Comparison of ENCODE assay signal across 19 cellular contexts in the genomic region with DNA sequence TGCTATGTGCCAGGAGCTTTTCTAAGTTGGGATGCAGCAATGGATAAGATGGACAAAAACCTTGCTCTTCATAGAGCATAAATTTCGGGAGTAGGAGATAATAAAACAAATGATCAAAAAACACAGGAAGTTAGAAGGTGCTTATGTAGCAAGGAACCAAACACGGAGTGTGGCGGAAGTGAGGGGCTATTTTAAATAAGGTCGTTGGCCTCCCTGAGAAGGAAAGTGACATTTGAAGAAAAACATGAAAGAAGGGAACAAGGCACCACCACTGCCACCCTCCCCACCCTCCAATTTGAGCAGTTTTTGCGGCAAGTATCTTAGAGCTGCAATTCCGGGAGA. TPM values are rescaled to one million over a fixed set of nuclear protein-coding genes. Genes with fewer than 3 reads are reported as not detected.
A peak's percentile ranks its signal among the peaks of the same experiment; 100 is the strongest.
DNase-seq lines count a peak whose midpoint lies in the region; ATAC-seq, FAIRE-seq and TF ChIP-seq lines count a peak whose summit lies in the region.
"Had no signal": no experiment of that assay in that cellular context is flagged by ENCODE, and none has a peak within 500 bp of the region (broad histone marks: within the 10 kb centered on the region; RNA-seq: fewer than 3 reads in every experiment).

No MANE protein-coding gene starts in this region.

- H3K9me3 Mint-ChIP-seq in activated naive CD4-positive, alpha-beta T cell treated with anti-CD3 and anti-CD28 coated beads, Interleukin-2, amount 10 ng/mL, durations not matched to agents 7 days and 5 days, result no peaks in the 10 kb centered on the region
- H3K9me3 Mint-ChIP-seq in stimulated activated naive B cell treated with anti-CD40 and anti-IgM and Interleukin-4, amounts not matched to agents 10 μg/mL and 1 μg/mL and 100 μg/mL, for 72 hours, result peaks cover 4% of the 10 kb centered on the region in 2 donors

- no peak overlapping the region for H3K23ac ChIP-seq in H1 (ENCODE audit: insufficient read length)

- H3K27ac ChIP-seq in SU-DHL-6 (ENCODE audit: low read depth, low read length) (no peak overlapping the region), H1 (ENCODE audit: low read depth, low read length) (no peak overlapping the region)
- H3K27ac ChIP-seq: adrenal gland, psoas muscle, upper lobe of right lung had no signal

- H3K27me3 ChIP-seq in SU-DHL-6 (ENCODE audit: low read length) (no peaks in the 10 kb centered on the region; the same call in none of the 2 replicates), H1 (replicated peaks in 1 of 4; ENCODE audit: control insufficient read depth in 3 of 4, extremely low read depth in 1 of 4, insufficient read depth in 3 of 4, low read length in 3 of 4) (peaks cover 67 to 77% (median 70%) of the 10 kb centered on the region in 4 experiments)

- no peaks in the 10 kb centered on the region for H3K9me2 ChIP-seq in SU-DHL-6 (replicated peaks; ENCODE audit: insufficient read depth, low read length)

- peaks cover 5% of the 10 kb centered on the region; the same call in 1 of the 2 replicates for H3K23me2 ChIP-seq in H1 (ENCODE audit: low read depth, low read length)

- H2BK5ac ChIP-seq in H1 (ENCODE audit: low read depth, low read length), result no peak overlapping the region

- CTCF ChIA-PET in activated naive CD4-positive, alpha-beta T cell treated with anti-CD3 and anti-CD28 coated beads, Interleukin-2, amount 10 ng/mL, durations not matched to agents 7 days and 5 days (lab: Charles Lee), result interaction anchor here (0.6 to 3.3 kb wide), 2 partner anchors 17 to 37 kb away, joined by 3 to 14 read pairs; no protein-coding TSS in a partner anchor
- CTCF ChIA-PET in H1 (lab: Charles Lee; ENCODE audit: partially characterized antibody), result interaction anchor here (0.7 to 14.1 kb wide), 8 partner anchors 10 to 969 kb away, joined by 3 to 154 read pairs (median 4); no protein-coding TSS in a partner anchor

- no peaks in the 10 kb centered on the region for H4K20me1 ChIP-seq in SU-DHL-6 (ENCODE audit: low read depth, low read length)
- H4K20me1 ChIP-seq in H1 (replicated peaks in 1 of 2; ENCODE audit: control insufficient read depth in 1 of 2, insufficient read depth in 2 of 2, low read length in 2 of 2), result peaks cover 17 to 27% of the 10 kb centered on the region in 2 experiments

- H2BK12ac ChIP-seq in H1 (ENCODE audit: low read depth, low read length), result no peak overlapping the region

- no peak overlapping the region for H2AK5ac ChIP-seq in H1 (ENCODE audit: low read depth, low read length)

- H2BK120ac ChIP-seq in H1 (replicated peaks; ENCODE audit: low read depth, low read length), result no peak overlapping the region

- POLR2A ChIA-PET in H1 (lab: Charles Lee; ENCODE audit: partially characterized antibody), result interaction anchor here (0.9 kb wide), 1 partner anchor 33 kb away, joined by 3 read pairs; no protein-coding TSS in a partner anchor

- H4K91ac ChIP-seq in H1 (replicated peaks; ENCODE audit: insufficient read length, low read length), result no peak overlapping the region

- no peaks in the 10 kb centered on the region for H3K79me2 ChIP-seq in SU-DHL-6 (ENCODE audit: insufficient read depth, low read length)
- no peaks in the 10 kb centered on the region for H3K79me2 ChIP-seq in H1 (ENCODE audit: control insufficient read depth in 1 of 2, insufficient read depth in 2 of 2, low read length in 2 of 2)

- H3K27me3 Mint-ChIP-seq in activated naive CD4-positive, alpha-beta T cell treated with anti-CD3 and anti-CD28 coated beads, Interleukin-2, amount 10 ng/mL, durations not matched to agents 7 days and 5 days, result peaks cover 87% of the 10 kb centered on the region
- H3K27me3 Mint-ChIP-seq in stimulated activated naive B cell treated with anti-CD40 and anti-IgM and Interleukin-4, amounts not matched to agents 10 μg/mL and 1 μg/mL and 100 μg/mL, for 72 hours, result peaks cover 63 to 71% of the 10 kb centered on the region in 2 donors

- H3K36me3 Mint-ChIP-seq in activated naive CD4-positive, alpha-beta T cell treated with anti-CD3 and anti-CD28 coated beads, Interleukin-2, amount 10 ng/mL, durations not matched to agents 7 days and 5 days, result peaks cover 12% of the 10 kb centered on the region
- peaks cover 0 to 2% of the 10 kb centered on the region in 2 donors for H3K36me3 Mint-ChIP-seq in stimulated activated naive B cell treated with anti-CD40 and anti-IgM and Interleukin-4, amounts not matched to agents 10 μg/mL and 1 μg/mL and 100 μg/mL, for 72 hours

- H3K4me3 ChIP-seq in SU-DHL-6 (ENCODE audit: insufficient read depth, low read length, poor library complexity, severe bottlenecking) (no peak overlapping the region), H1 (ENCODE audit: extremely low read depth in 1 of 4, insufficient read depth in 2 of 4, low read depth in 3 of 4, low read length in 4 of 4) (peak overlapping the region in 1 of 4 experiments; percentile 54; a peak in 2 of 8 replicates)
- H3K4me3 ChIP-seq: adrenal gland had no signal

- no peak for TF ChIP-seq POLR2A in H1 (IDR thresholded peaks at IDR 0.05; ENCODE audit: control extremely low read depth in 1 of 2, low read depth in 2 of 2, low read length in 2 of 2)

- H3K4ac ChIP-seq in H1 (replicated peaks; ENCODE audit: insufficient read length, low read depth, low read length), result no peak overlapping the region

- no peak overlapping the region for H2BK15ac ChIP-seq in H1 (ENCODE audit: low read length)

- H3K79me1 ChIP-seq in H1 (ENCODE audit: low read depth, low read length), result no peaks in the 10 kb centered on the region

- H3K4me1 Mint-ChIP-seq in activated naive CD4-positive, alpha-beta T cell treated with anti-CD3 and anti-CD28 coated beads, Interleukin-2, amount 10 ng/mL, durations not matched to agents 7 days and 5 days, result peaks cover 35% of the 10 kb centered on the region
- H3K4me1 Mint-ChIP-seq in stimulated activated naive B cell treated with anti-CD40 and anti-IgM and Interleukin-4, amounts not matched to agents 10 μg/mL and 1 μg/mL and 100 μg/mL, for 72 hours, result peaks cover 38 to 43% of the 10 kb centered on the region in 2 donors

- DNase-seq in activated naive CD4-positive, alpha-beta T cell treated with anti-CD3 and anti-CD28 coated beads, Interleukin-2, amount 10 ng/mL, durations not matched to agents 7 days and 5 days, result peak; percentile 28
- DNase-seq in activated naive CD4-positive, alpha-beta T cell treated with Interleukin-2 at 50 U/mL for 16 hours, result no peak
- no peak for DNase-seq in H1 (ENCODE audit: low read depth in 1 of 2, low spot score in 2 of 2)
- no peak for DNase-seq in stimulated activated naive B cell treated with anti-CD40 and anti-IgM and Interleukin-4, amounts not matched to agents 10 μg/mL and 1 μg/mL and 100 μg/mL, for 72 hours
- DNase-seq in COLO668 (lab: John Stamatoyannopoulos, UW; ENCODE audit: unreplicated experiment), result no peak
- DNase-seq in GM19238 (ENCODE audit: insufficient read length, low spot score), result no peak
- DNase-seq: adrenal gland, erythroblast, left cardiac atrium, NCI-H1092 treated with DMSO at 0.1 percent for 48 hours, NCI-H446 treated with DMSO at 0.1 percent for 48 hours, psoas muscle, upper lobe of right lung had no signal

- H3K36me3 ChIP-seq in SU-DHL-6 (ENCODE audit: low read length) (no peaks in the 10 kb centered on the region), H1 (ENCODE audit: control insufficient read depth in 2 of 4, insufficient read depth in 4 of 4, low read length in 3 of 4) (peaks cover 0 to 4% (median 0%) of the 10 kb centered on the region in 4 experiments; a peak in 1 of 8 replicates)
- H3K36me3 ChIP-seq: adrenal gland, upper lobe of right lung had no signal

- TF ChIP-seq CTCF in SU-DHL-6 (IDR thresholded peaks at IDR 0.05; ENCODE audit: insufficient read depth, low read length, poor library complexity, severe bottlenecking) (no peak), H1 (IDR thresholded peaks at IDR 0.05; ENCODE audit: control extremely low read depth in 1 of 3, insufficient read depth in 1 of 3, low read depth in 1 of 3, low read length in 3 of 3) (no peak)

- no peak overlapping the region for H4K5ac ChIP-seq in H1 (ENCODE audit: insufficient read length, low read depth, low read length)

- H3K9me3 ChIP-seq in SU-DHL-6 (ENCODE audit: insufficient read depth, low read length), result no peaks in the 10 kb centered on the region
- no peaks in the 10 kb centered on the region for H3K9me3 ChIP-seq in H1 (ENCODE audit: insufficient read depth in 2 of 2, low read depth in 1 of 2, low read length in 1 of 2)
- H3K9me3 ChIP-seq: adrenal gland, psoas muscle, upper lobe of right lung had no signal

- ATAC-seq in stimulated activated naive B cell treated with anti-CD40 and anti-IgM and Interleukin-4, amounts not matched to agents 10 μg/mL and 1 μg/mL and 100 μg/mL, for 72 hours (replicated peaks), result no peak
- no peak for ATAC-seq in GM21723 (IDR thresholded peaks at IDR 0.05; ENCODE audit: unreplicated experiment)
- ATAC-seq: left cardiac atrium, psoas muscle, upper lobe of right lung had no signal

- no peak for TF ChIP-seq EP300 in H1 (IDR thresholded peaks at IDR 0.05; ENCODE audit: borderline replicate concordance in 1 of 2, low read depth in 2 of 2, low read length in 2 of 2)

- H3K18ac ChIP-seq in H1 (ENCODE audit: extremely low read depth, low read length), result no peak overlapping the region

- peak overlapping the region; percentile 53 for H3K9ac ChIP-seq in SU-DHL-6 (ENCODE audit: low read length)
- no peak overlapping the region for H3K9ac ChIP-seq in H1 (replicated peaks in 1 of 4; ENCODE audit: extremely low read depth in 1 of 4, low read depth in 3 of 4, low read length in 3 of 4)

- H3K56ac ChIP-seq in H1 (replicated peaks; ENCODE audit: insufficient read length, low read depth, low read length), result no peak overlapping the region

- TF ChIP-seq RAD21 in H1 (IDR thresholded peaks at IDR 0.05 in 1 of 2, conservative IDR thresholded peaks at IDR 0.05 in 1 of 2; ENCODE audit: low read depth in 2 of 2, low read length in 2 of 2), result no peak

- H3K27ac Mint-ChIP-seq in activated naive CD4-positive, alpha-beta T cell treated with anti-CD3 and anti-CD28 coated beads, Interleukin-2, amount 10 ng/mL, durations not matched to agents 7 days and 5 days, result peak overlapping the region; percentile 71
- H3K27ac Mint-ChIP-seq in stimulated activated naive B cell treated with anti-CD40 and anti-IgM and Interleukin-4, amounts not matched to agents 10 μg/mL and 1 μg/mL and 100 μg/mL, for 72 hours, result peak overlapping the region; percentile 38

- H3K4me1 ChIP-seq in H1 (replicated peaks in 1 of 4; ENCODE audit: control insufficient read depth in 3 of 4, insufficient read depth in 4 of 4, low read length in 3 of 4), result peaks cover 5 to 31% (median 20%) of the 10 kb centered on the region in 4 experiments

- FAIRE-seq in H1 (lab: Jason Lieb, UNC), result no peak
- FAIRE-seq: colon had no signal

- WGBS in H1 (ENCODE audit: extremely low coverage in 1 of 2, insufficient coverage in 1 of 2, insufficient read length in 1 of 2, insufficient replicate concordance in 2 of 2, low coverage in 1 of 2, low lambda C conversion rate in 2 of 2, missing lambda C conversion rate in 1 of 2), 2 experiments, result 28% methylated on average over 6 of the region's 6 CpGs; no CpG with 5 or more reads in 1 of the 2 experiments

- no peaks in the 10 kb centered on the region for H3F3A ChIP-seq in SU-DHL-6 (ENCODE audit: insufficient read depth)

- H3K14ac ChIP-seq in H1 (ENCODE audit: insufficient read length), result no peak overlapping the region

- H3K4me3 Mint-ChIP-seq in activated naive CD4-positive, alpha-beta T cell treated with anti-CD3 and anti-CD28 coated beads, Interleukin-2, amount 10 ng/mL, durations not matched to agents 7 days and 5 days, result peak overlapping the region; percentile 59
- H3K4me3 Mint-ChIP-seq in stimulated activated naive B cell treated with anti-CD40 and anti-IgM and Interleukin-4, amounts not matched to agents 10 μg/mL and 1 μg/mL and 100 μg/mL, for 72 hours, result peak overlapping the region; percentile 64 to 76

- no peak overlapping the region for H4K8ac ChIP-seq in H1 (ENCODE audit: extremely low read depth, insufficient read depth, low read length)

- H2AFZ ChIP-seq in SU-DHL-6 (ENCODE audit: low read depth, low read length, severe bottlenecking) (peak overlapping the region; percentile 86), H1 (ENCODE audit: low read length) (no peak overlapping the region)

- H3K4me2 ChIP-seq in SU-DHL-6 (ENCODE audit: low read depth, low read length, poor library complexity, severe bottlenecking) (peak overlapping the region; percentile 65), H1 (ENCODE audit: insufficient read depth in 1 of 2, low read depth in 2 of 2, low read length in 2 of 2) (peak overlapping the region; percentile 49 to 65; a peak in 2 of 4 replicates)

- no peak overlapping the region for H2BK20ac ChIP-seq in H1 (ENCODE audit: low read length)

RNA-seq across cellular contexts. Expression of a gene that starts 3.2 kb away (rescaled TPM):
- not detected in 2 replicates for total RNA-seq in H1 (2021; fragmentation: NEBNext Ultra II Directional; extraction: Animal tissue kit (Norgen Biotek cat#: 25700))
- polyA plus RNA-seq in H1 (2011; rRNA removed), result 0.08 TPM in 1 of 2 replicates, not detected in the other
- not detected for polyA plus RNA-seq in H1 (2011; cell fraction: cytosol; rRNA removed)
- not detected for polyA plus RNA-seq in H1 (2011; cell fraction: nucleus; rRNA removed)
- not detected in 4 replicates for polyA plus RNA-seq in H1 (2012, experiment 1 of 2)
- polyA plus RNA-seq in H1 (2012, experiment 2 of 2), result not detected
- polyA plus RNA-seq in H1 (2013, experiment 1 of 2), result not detected
- not detected for polyA plus RNA-seq in H1 (2013, experiment 2 of 2)
- not detected in 2 replicates for polyA minus RNA-seq in H1 (2011; rRNA and poly(A)+ RNA removed)
- not detected for polyA minus RNA-seq in H1 (2011; cell fraction: cytosol; rRNA and poly(A)+ RNA removed)
- not detected for polyA minus RNA-seq in H1 (2011; cell fraction: nucleus; rRNA and poly(A)+ RNA removed)
- total RNA-seq: adrenal gland; left cardiac atrium; mucosa of gallbladder; psoas muscle; RPMI7951; T-helper 2 cell treated with Interferon-gamma antibody and Interleukin-4, amounts not matched to agents 100 ng/mL and 5 ng/mL, for 36 hours; upper lobe of right lung had no signal
- polyA plus RNA-seq: adrenal gland, psoas muscle had no signal
